In the genomic region with DNA sequence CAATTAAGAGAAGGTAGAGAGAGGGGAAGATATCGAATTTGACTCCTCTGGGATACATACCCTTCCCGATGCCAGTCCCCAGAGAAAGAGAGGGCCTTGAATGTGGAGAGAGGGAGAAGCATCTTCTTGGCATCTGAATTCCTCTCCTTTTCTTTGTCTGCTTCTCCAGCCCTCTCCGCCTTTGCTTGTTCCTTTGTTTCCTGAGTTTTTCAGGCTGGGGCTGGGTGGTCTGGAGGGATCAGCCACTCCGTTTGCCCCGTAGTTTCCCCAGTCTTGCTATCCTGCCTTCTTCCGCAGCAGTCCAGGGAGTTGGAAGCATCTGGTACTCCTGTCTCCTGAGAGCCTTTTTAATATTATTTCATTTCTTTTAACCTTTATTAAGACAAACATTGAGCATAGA, we compare ENCODE assay signal across 18 cellular contexts.
DNase-seq lines count a peak whose midpoint lies in the region; ATAC-seq, FAIRE-seq and TF ChIP-seq lines count a peak whose summit lies in the region.
"Had no signal": no experiment of that assay in that cellular context is flagged by ENCODE, and none has a peak within 500 bp of the region (broad histone marks: within the 10 kb centered on the region; RNA-seq: fewer than 3 reads in every experiment).

No MANE protein-coding gene starts in this region.

- H2AK5ac ChIP-seq in neuronal stem cell (ENCODE audit: low read depth, low read length), result no peak overlapping the region

- H3K27ac ChIP-seq in right lobe of liver (no peak overlapping the region), HepG2 (ENCODE audit: extremely low read length, insufficient read depth, low read length) (no peak overlapping the region), neuronal stem cell (replicated peaks; ENCODE audit: low read length) (no peak overlapping the region), vagina (no peak overlapping the region)
- H3K27ac ChIP-seq: BLaER1 had no signal

- no peak overlapping the region for H2BK15ac ChIP-seq in neuronal stem cell (ENCODE audit: low read length)

- DNase-seq in right lobe of liver (no peak), HepG2 (ENCODE audit: low spot score) (no peak), chondrocyte (ENCODE audit: low spot score) (no peak), iPS-NIHi11 (ENCODE audit: low spot score) (peak; percentile 29), neuronal stem cell (ENCODE audit: low spot score) (peak; percentile 32), vagina (ENCODE audit: extremely low spot score in 2 of 2) (no peak)
- DNase-seq: 8988T; CD4-positive, alpha-beta memory T cell; DMS153; DMS79 treated with DMSO at 0.1 percent for 48 hours; GF-D8; HCEC 1CT had no signal

- TF ChIP-seq CTCF in right lobe of liver (IDR thresholded peaks at IDR 0.05) (no peak), HepG2 (CRISPR knock-in tag; IDR thresholded peaks at IDR 0.05) (no peak), chondrocyte (IDR thresholded peaks at IDR 0.05) (no peak), vagina (IDR thresholded peaks at IDR 0.05) (no peak)

- H3K4me1 Mint-ChIP-seq in chondrocyte (ENCODE audit: low read depth), result peaks cover 54% of the 10 kb centered on the region
- H3K4me1 Mint-ChIP-seq: CD14-positive monocyte; CD4-positive, alpha-beta memory T cell; IgD-negative memory B cell had no signal

- peaks cover 0 to 35% (median 15%) of the 10 kb centered on the region in 4 donors for H3K4me1 ChIP-seq in right lobe of liver
- no peaks in the 10 kb centered on the region for H3K4me1 ChIP-seq in HepG2 (ENCODE audit: insufficient read depth, low read length)
- H3K4me1 ChIP-seq in neuronal stem cell (ENCODE audit: control insufficient read depth in 2 of 2, insufficient read depth in 1 of 2, low read depth in 1 of 2, low read length in 2 of 2), result peaks cover 0 to 16% of the 10 kb centered on the region in 2 donors
- no peaks in the 10 kb centered on the region for H3K4me1 ChIP-seq in vagina
- H3K4me1 ChIP-seq: BLaER1 had no signal

- no peaks in the 10 kb centered on the region for H3K9me3 Mint-ChIP-seq in chondrocyte (ENCODE audit: low read depth)

- TF ChIP-seq RAD21 in HepG2 (CRISPR knock-in tag; IDR thresholded peaks at IDR 0.05), result no peak

- POLR2A ChIA-PET in HepG2 (lab: Yijun Ruan, JAX), result no interaction called here

- H2BK5ac ChIP-seq in neuronal stem cell (ENCODE audit: low read length), result no peak overlapping the region

- H3K14ac ChIP-seq in neuronal stem cell (ENCODE audit: low read length), result no peak overlapping the region

- no peak overlapping the region for H4K8ac ChIP-seq in neuronal stem cell (ENCODE audit: low read depth, low read length)

- intact Hi-C loops in right lobe of liver (cut with DNase I), result no loop called here
- intact Hi-C loops in HepG2 (cut with micrococcal nuclease; ENCODE audit: unreplicated experiment), result no loop called here
- intact Hi-C loops in vagina (cut with DNase I), result no loop called here

- ATAC-seq in right lobe of liver, result peak in 3 of 4 donors; percentile 29 to 42 (median 34)
- ATAC-seq in HepG2, result no peak
- no peak for ATAC-seq in HG03354 (IDR thresholded peaks at IDR 0.05; ENCODE audit: poor library complexity, severe bottlenecking, unreplicated experiment)
- no peak for ATAC-seq in GM18861 (IDR thresholded peaks at IDR 0.05; ENCODE audit: unreplicated experiment)

- BruUV-seq in HepG2 (replicated peaks; lab: Mats Ljungman, UMichigan), result no TSS peak

- no peaks in the 10 kb centered on the region for H4K20me1 ChIP-seq in HepG2 (ENCODE audit: insufficient read depth, low read length)
- H4K20me1 ChIP-seq: BLaER1 had no signal

- in situ Hi-C loops in HepG2 (cut with HindIII; ENCODE audit: extremely low pct_ligation_motif_present, low pct_unique_long_range_greater_than_20kb), result no loop called here

- TF ChIP-seq EP300 in HepG2 (IDR thresholded peaks at IDR 0.05; ENCODE audit: low read depth in 2 of 2, low read length in 2 of 2) (no peak), HepG2 (CRISPR knock-in tag; IDR thresholded peaks at IDR 0.05; ENCODE audit: borderline replicate concordance) (no peak)

- H3K27me3 Mint-ChIP-seq in chondrocyte (ENCODE audit: low read depth), result peaks cover 3% of the 10 kb centered on the region

- H3K4me3 Mint-ChIP-seq in chondrocyte (ENCODE audit: unreplicated experiment), result no peak overlapping the region
- H3K4me3 Mint-ChIP-seq: CD4-positive, alpha-beta memory T cell; IgD-negative memory B cell had no signal

- H3K4me2 ChIP-seq in HepG2 (ENCODE audit: low read depth, low read length) (no peak overlapping the region), neuronal stem cell (ENCODE audit: insufficient read depth, low read length, poor library complexity, severe bottlenecking) (no peak overlapping the region)
- H3K4me2 ChIP-seq: BLaER1 had no signal

- peaks cover 2% of the 10 kb centered on the region for H3K36me3 Mint-ChIP-seq in chondrocyte (ENCODE audit: low read depth)
- H3K36me3 Mint-ChIP-seq: CD14-positive monocyte; CD4-positive, alpha-beta memory T cell; IgD-negative memory B cell had no signal

- no peak overlapping the region for H3K18ac ChIP-seq in neuronal stem cell (ENCODE audit: low read length)

- H3K27me3 ChIP-seq in right lobe of liver, result no peaks in the 10 kb centered on the region
- H3K27me3 ChIP-seq in HepG2 (ENCODE audit: control insufficient read depth in 1 of 2, insufficient read depth in 2 of 2, low read length in 2 of 2), result peaks cover 0 to 9% of the 10 kb centered on the region in 2 experiments; a peak in 1 of 5 replicates
- H3K27me3 ChIP-seq in neuronal stem cell (ENCODE audit: control insufficient read depth in 3 of 3, insufficient read depth in 3 of 3, low read depth in 1 of 3, low read length in 3 of 3), result peaks cover 0 to 13% (median 0%) of the 10 kb centered on the region in 3 experiments
- H3K27me3 ChIP-seq in vagina, result no peaks in the 10 kb centered on the region
- H3K27me3 ChIP-seq: BLaER1 had no signal

- H3K9ac ChIP-seq in HepG2 (ENCODE audit: insufficient read depth, low read depth, low read length) (no peak overlapping the region), neuronal stem cell (ENCODE audit: low read depth, low read length, poor library complexity) (no peak overlapping the region)
- H3K9ac ChIP-seq: BLaER1 had no signal

- no peak overlapping the region for H3K4ac ChIP-seq in neuronal stem cell (ENCODE audit: low read length)

- H3K79me1 ChIP-seq in neuronal stem cell (ENCODE audit: low read depth, low read length), result no peaks in the 10 kb centered on the region

- H3K36me3 ChIP-seq in right lobe of liver (no peaks in the 10 kb centered on the region), HepG2 (replicated peaks in 1 of 2; ENCODE audit: control insufficient read depth in 1 of 2, insufficient read depth in 2 of 2, low read length in 2 of 2) (no peaks in the 10 kb centered on the region), neuronal stem cell (replicated peaks in 1 of 2; ENCODE audit: control insufficient read depth in 2 of 2, insufficient read depth in 2 of 2, low read length in 2 of 2) (no peaks in the 10 kb centered on the region), vagina (no peaks in the 10 kb centered on the region)
- H3K36me3 ChIP-seq: BLaER1 had no signal

- no peaks in the 10 kb centered on the region for H3K79me2 ChIP-seq in HepG2 (ENCODE audit: insufficient read depth, low read length)

- H2AFZ ChIP-seq in HepG2 (ENCODE audit: low read length) (no peak overlapping the region), neuronal stem cell (ENCODE audit: low read length) (no peak overlapping the region)

- H3K9me3 ChIP-seq in right lobe of liver, result no peaks in the 10 kb centered on the region
- no peaks in the 10 kb centered on the region for H3K9me3 ChIP-seq in HepG2 (ENCODE audit: low read length)
- H3K9me3 ChIP-seq in neuronal stem cell (replicated peaks in 1 of 2; ENCODE audit: control insufficient read depth in 2 of 2, insufficient read depth in 1 of 2, low read depth in 1 of 2, low read length in 2 of 2), result no peaks in the 10 kb centered on the region
- no peaks in the 10 kb centered on the region for H3K9me3 ChIP-seq in vagina
- H3K9me3 ChIP-seq: BLaER1 had no signal

- no peak overlapping the region for H4K91ac ChIP-seq in neuronal stem cell (ENCODE audit: low read depth, low read length, poor library complexity)

- H3K4me3 ChIP-seq in right lobe of liver (no peak overlapping the region), HepG2 (replicated peaks in 1 of 3; ENCODE audit: insufficient read depth in 1 of 3, low read depth in 2 of 3, low read length in 3 of 3) (no peak overlapping the region), neuronal stem cell (ENCODE audit: low read length in 2 of 2) (no peak overlapping the region), vagina (no peak overlapping the region)
- H3K4me3 ChIP-seq: BLaER1 had no signal

- no peak overlapping the region for H2BK12ac ChIP-seq in neuronal stem cell (ENCODE audit: low read length)

- no peak overlapping the region for H2BK120ac ChIP-seq in neuronal stem cell (ENCODE audit: low read depth, low read length)

- H3K23ac ChIP-seq in neuronal stem cell (ENCODE audit: low read depth, low read length, poor library complexity), result no peak overlapping the region

- TF ChIP-seq POLR2A in right lobe of liver (IDR thresholded peaks at IDR 0.05) (no peak), HepG2 (IDR thresholded peaks at IDR 0.05; ENCODE audit: insufficient read depth in 1 of 2, low read depth in 2 of 2, low read length in 2 of 2) (no peak), vagina (IDR thresholded peaks at IDR 0.05) (no peak)

- peak overlapping the region; percentile 20 for H3K27ac Mint-ChIP-seq in chondrocyte (ENCODE audit: unreplicated experiment)
- H3K27ac Mint-ChIP-seq: CD14-positive monocyte; CD4-positive, alpha-beta memory T cell; IgD-negative memory B cell had no signal

- CTCF ChIA-PET in HepG2 (lab: Yijun Ruan, JAX; ENCODE audit: low intra/inter-chr PET ratio, low total read pairs), result no interaction called here

- FAIRE-seq in HepG2 (lab: Jason Lieb, UNC), result no peak
- FAIRE-seq: HTR-8/SVneo had no signal

- 62% methylated on average over 6 of the region's 6 CpGs for WGBS in right lobe of liver (ENCODE audit: insufficient coverage, low coverage, low lambda C conversion rate, missing lambda C conversion rate)
- 19% methylated on average over 6 of the region's 6 CpGs for WGBS in HepG2 (ENCODE audit: low lambda C conversion rate)
- no CpG with 5 or more reads among the region's 6 CpGs for WGBS in neuronal stem cell (ENCODE audit: extremely low coverage in 2 of 2, insufficient read length in 2 of 2, insufficient replicate concordance in 1 of 2), 2 donors

TF ChIP-seq in HepG2, 621 proteins besides CTCF, POLR2A, EP300 and RAD21 (continues in another document):
- TF ChIP-seq TOE1 (CRISPR knock-in tag; IDR thresholded peaks at IDR 0.05), result no peak
- no peak for TF ChIP-seq PLRG1 (conservative IDR thresholded peaks at IDR 0.05)
- TF ChIP-seq ZNF570 (CRISPR knock-in tag; IDR thresholded peaks at IDR 0.05; ENCODE audit: borderline replicate concordance), result no peak
- no peak for TF ChIP-seq ZNF263 (CRISPR knock-in tag; IDR thresholded peaks at IDR 0.05)
- TF ChIP-seq ZNF746 (CRISPR knock-in tag; IDR thresholded peaks at IDR 0.05), result no peak
- TF ChIP-seq ZNF382 (CRISPR knock-in tag; IDR thresholded peaks at IDR 0.05; ENCODE audit: borderline replicate concordance), result no peak

Comparison
In these comparisons a context has a peak if more than half of its experiments do, and no peak if none do; other contexts are left out.
1. ATAC-seq: peak in right lobe of liver (3 of 4); none in HepG2 (single experiment), HG03354 (single experiment) and GM18861 (single experiment).
2. DNase-seq: peak in iPS-NIHi11 (single experiment) and neuronal stem cell (single experiment); none in right lobe of liver (0 of 3), HepG2 (single experiment), chondrocyte (single experiment) and vagina (0 of 2).